In genomic region chr1:244242446-244242845, GRCh38 we compare ENCODE assay signal across 17 cellular contexts.
A peak's percentile ranks its signal among the peaks of the same experiment; 100 is the strongest.
DNase-seq lines count a peak whose midpoint lies in the region; ATAC-seq and TF ChIP-seq lines count a peak whose summit lies in the region.
"Had no signal": no experiment of that assay in that cellular context is flagged by ENCODE, and none has a peak within 500 bp of the region (broad histone marks: within the 10 kb centered on the region; RNA-seq: fewer than 3 reads in every experiment).

No MANE protein-coding gene starts in this region.

- in situ Hi-C loops in GM13976 (cut with MboI; ENCODE audit: low sequenced_read_pairs, unreplicated experiment), result no loop called here
- in situ Hi-C loops in astrocyte of the spinal cord (cut with HindIII; ENCODE audit: low sequenced_read_pairs), result no loop called here

- no peak overlapping the region for H3K4me3 ChIP-seq in astrocyte of the spinal cord (ENCODE audit: low read depth, low read length)
- H3K4me3 ChIP-seq: breast epithelium, hepatocyte, psoas muscle, stomach had no signal

- TF ChIP-seq CTCF in GM13976 (IDR thresholded peaks at IDR 0.05; ENCODE audit: borderline replicate concordance, control extremely low read depth, extremely low read depth, insufficient read depth, missing control alignments) (no peak), astrocyte of the spinal cord (IDR thresholded peaks at IDR 0.05; ENCODE audit: low read depth, low read length) (no peak)

- peak; percentile 57 for ATAC-seq in GM18909 (IDR thresholded peaks at IDR 0.05; ENCODE audit: poor library complexity, unreplicated experiment)
- ATAC-seq in HG02610 (IDR thresholded peaks at IDR 0.05; ENCODE audit: unreplicated experiment), result peak; percentile 74
- ATAC-seq: left colon, psoas muscle had no signal

- peak; percentile 58 for DNase-seq in GM13976 (ENCODE audit: low spot score)
- peak; percentile 14 for DNase-seq in astrocyte of the spinal cord (ENCODE audit: low read depth, low spot score)
- DNase-seq in NCI-H1436 (lab: John Stamatoyannopoulos, UW), result no peak
- DNase-seq in GM03348 (ENCODE audit: low spot score), result no peak
- no peak for DNase-seq in GF-D8 (lab: John Stamatoyannopoulos, UW)
- DNase-seq in NCI-H1930 (lab: John Stamatoyannopoulos, UW), result no peak
- DNase-seq: DMS53, H9, left colon, NCI-H187, NCI-H510A treated with DMSO at 0.1 percent for 48 hours, psoas muscle, stomach had no signal

Comparison
In these comparisons a context has a peak if more than half of its experiments do, and no peak if none do; other contexts are left out.
1. DNase-seq: peak in GM13976 (single experiment) and astrocyte of the spinal cord (single experiment); none in NCI-H1436 (single experiment), GM03348 (single experiment), GF-D8 (single experiment) and NCI-H1930 (0 of 2).